Comparison of ENCODE assay signal across 24 cellular contexts in the genomic region with DNA sequence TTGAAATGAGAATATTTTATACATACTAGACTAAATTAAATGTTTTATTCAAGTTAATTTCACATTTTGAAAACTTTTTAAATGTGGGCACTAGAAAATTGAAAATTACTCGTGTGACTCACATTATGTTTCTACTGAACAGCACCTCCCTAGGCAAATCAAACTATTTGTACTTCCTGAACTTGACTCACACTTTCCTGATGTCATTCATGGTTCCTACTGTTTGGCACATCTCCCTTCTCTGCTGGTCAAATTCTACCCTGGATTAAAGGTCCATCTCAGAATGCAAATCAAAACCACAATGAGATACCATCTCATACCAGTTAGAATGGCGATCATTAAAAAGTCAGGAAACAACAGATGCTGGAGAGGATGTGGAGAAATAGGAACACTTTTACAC. TPM values are rescaled to one million over a fixed set of nuclear protein-coding genes. Genes with fewer than 3 reads are reported as not detected.
DNase-seq lines count a peak whose midpoint lies in the region; ATAC-seq and TF ChIP-seq lines count a peak whose summit lies in the region.
"Had no signal": no experiment of that assay in that cellular context is flagged by ENCODE, and none has a peak within 500 bp of the region (broad histone marks: within the 10 kb centered on the region; RNA-seq: fewer than 3 reads in every experiment).

No MANE protein-coding gene starts in this region.

- intact Hi-C loops in PC-3 (cut with micrococcal nuclease): no loop called here

- H3K9ac ChIP-seq in GM23248 (no peak overlapping the region), PC-3 (ENCODE audit: low read length) (no peak overlapping the region)
- H3K9ac ChIP-seq: BLaER1 had no signal

- H3K9me2 ChIP-seq in GM23248 (ENCODE audit: insufficient read depth) (no peaks in the 10 kb centered on the region), PC-3 (replicated peaks; ENCODE audit: low read length) (no peaks in the 10 kb centered on the region)

- ATAC-seq in PC-3 (no peak), GM18517 (IDR thresholded peaks at IDR 0.05; ENCODE audit: unreplicated experiment) (no peak), HG02571 (IDR thresholded peaks at IDR 0.05; ENCODE audit: unreplicated experiment) (no peak)
- ATAC-seq: activated CD4-positive, alpha-beta T cell treated with anti-CD3 and anti-CD28 coated beads for 36 hours; activated CD8-positive, alpha-beta memory T cell treated with anti-CD3 and anti-CD28 coated beads, Interleukin-2, amount 10 ng/mL, durations not matched to agents 7 days and 5 days had no signal

- H3F3A ChIP-seq in GM23248 (ENCODE audit: insufficient read depth) (peaks cover 33% of the 10 kb centered on the region; the same call in 1 of the 2 replicates), PC-3 (ENCODE audit: low read length, unreplicated experiment) (no peaks in the 10 kb centered on the region)

- no peak overlapping the region for H3K4me2 ChIP-seq in GM23248 (ENCODE audit: unreplicated experiment)
- no peak overlapping the region for H3K4me2 ChIP-seq in PC-3 (ENCODE audit: low read length)
- H3K4me2 ChIP-seq: BLaER1 had no signal

- DNase-seq in GM23248: peak; percentile 91
- peak; percentile 28 for DNase-seq in PC-3
- peak; percentile 83 for DNase-seq in epithelial cell of esophagus (ENCODE audit: low read depth)
- DNase-seq in retinal pigment epithelial cell (ENCODE audit: low read depth): peak; percentile 62
- DNase-seq in D341Med (ENCODE audit: low spot score): no peak
- no peak for DNase-seq in H7
- DNase-seq: activated CD4-positive, alpha-beta T cell treated with anti-CD3 and anti-CD28 coated beads for 36 hours; activated CD8-positive, alpha-beta memory T cell treated with anti-CD3 and anti-CD28 coated beads, Interleukin-2, amount 10 ng/mL, durations not matched to agents 7 days and 5 days; effector CD8-positive, alpha-beta T cell; foreskin melanocyte; KG1; NCI-H1105; NCI-H774; nephron progenitor cell; stimulated activated CD8-positive, alpha-beta memory T cell treated with anti-CD3 and anti-CD28 coated beads, Interleukin-4, amount 100 ng/mL, for 48 hours; T-helper 9 cell had no signal

- no peaks in the 10 kb centered on the region for H4K20me1 ChIP-seq in GM23248 (ENCODE audit: insufficient read depth)
- no peaks in the 10 kb centered on the region for H4K20me1 ChIP-seq in PC-3 (ENCODE audit: low read length)
- H4K20me1 ChIP-seq: BLaER1 had no signal

- H3K27me3 ChIP-seq in GM23248 (replicated peaks; ENCODE audit: insufficient read depth) (no peaks in the 10 kb centered on the region), PC-3 (ENCODE audit: low read length) (no peaks in the 10 kb centered on the region), H7 (ENCODE audit: control insufficient read depth, insufficient read depth, low read length) (no peaks in the 10 kb centered on the region)
- H3K27me3 ChIP-seq: BLaER1, suprapubic skin had no signal

- H3K27ac ChIP-seq in GM23248 (no peak overlapping the region), PC-3 (ENCODE audit: low read length) (no peak overlapping the region)
- H3K27ac ChIP-seq: BLaER1, prostate gland, SK-N-MC, suprapubic skin had no signal

- H3K4me3 ChIP-seq in GM23248 (no peak overlapping the region), PC-3 (ENCODE audit: low read length) (no peak overlapping the region), epithelial cell of esophagus (ENCODE audit: low read length) (no peak overlapping the region), retinal pigment epithelial cell (ENCODE audit: low read length) (no peak overlapping the region), H7 (ENCODE audit: insufficient read depth, low read depth, low read length) (no peak overlapping the region)
- H3K4me3 ChIP-seq: BLaER1, prostate gland, SK-N-MC, suprapubic skin had no signal

- no peaks in the 10 kb centered on the region for H3K79me2 ChIP-seq in GM23248 (ENCODE audit: insufficient read depth)
- H3K79me2 ChIP-seq in PC-3 (ENCODE audit: low read length): no peaks in the 10 kb centered on the region

- H3K36me3 ChIP-seq in GM23248 (ENCODE audit: low read depth) (no peaks in the 10 kb centered on the region), PC-3 (ENCODE audit: low read depth, low read length) (no peaks in the 10 kb centered on the region), H7 (replicated peaks; ENCODE audit: control insufficient read depth, insufficient read depth, low read length) (no peaks in the 10 kb centered on the region)
- H3K36me3 ChIP-seq: BLaER1, prostate gland, suprapubic skin had no signal

- H3K4me1 ChIP-seq in GM23248 (ENCODE audit: insufficient read depth): peaks cover 24% of the 10 kb centered on the region
- H3K4me1 ChIP-seq in PC-3 (ENCODE audit: insufficient read depth, low read length): no peaks in the 10 kb centered on the region
- H3K4me1 ChIP-seq: BLaER1, prostate gland, suprapubic skin had no signal

- CTCF ChIA-PET in PC-3 (lab: Charles Lee): no interaction called here

- no peaks in the 10 kb centered on the region for H3K9me3 ChIP-seq in GM23248 (ENCODE audit: low read depth)
- no peaks in the 10 kb centered on the region for H3K9me3 ChIP-seq in PC-3 (ENCODE audit: low read length)
- H3K9me3 ChIP-seq: BLaER1, prostate gland, suprapubic skin had no signal

- in situ Hi-C loops in GM23248 (cut with MboI): no loop called here

- POLR2A ChIA-PET in PC-3 (lab: Charles Lee; ENCODE audit: unreplicated experiment): no interaction called here

- 8% methylated on average over 2 of the region's 2 CpGs for WGBS in GM23248 (ENCODE audit: low coverage in 1 of 2, low lambda C conversion rate in 2 of 2, missing lambda C conversion rate in 2 of 2), 2 experiments

- no peak for TF ChIP-seq CTCF in PC-3 (conservative IDR thresholded peaks at IDR 0.05; ENCODE audit: low read depth, low read length)
- TF ChIP-seq CTCF in epithelial cell of esophagus (IDR thresholded peaks at IDR 0.05; ENCODE audit: insufficient read depth, low read depth, low read length, missing control alignments): no peak
- no peak for TF ChIP-seq CTCF in retinal pigment epithelial cell (conservative IDR thresholded peaks at IDR 0.05; ENCODE audit: low read depth, low read length)

- no peak overlapping the region for H2AFZ ChIP-seq in GM23248
- no peak overlapping the region for H2AFZ ChIP-seq in PC-3 (ENCODE audit: low read length)

- BruUV-seq in PC-3 (replicated peaks; lab: Mats Ljungman, UMichigan): no TSS peak

RNA-seq across cellular contexts. Expression of gene LHCGR, which starts 16.7 kb away (rescaled TPM):
- not detected in 2 replicates for total RNA-seq in GM23248 (2014; rRNA removed; shearing (Covaris generic))
- not detected in 2 replicates for polyA plus RNA-seq in GM23248 (2016; fragmentation: Nextera tagmentation; extraction: Ambion mirVana)
- not detected in 2 replicates for total RNA-seq in PC-3 (2014; rRNA removed)
- total RNA-seq in H7 (2014; rRNA removed; shearing (Covaris generic)): 0.22 TPM in 1 of 2 replicates, not detected in the other
- total RNA-seq: activated CD4-positive, alpha-beta T cell treated with anti-CD3 and anti-CD28 coated beads for 36 hours; activated CD8-positive, alpha-beta memory T cell treated with anti-CD3 and anti-CD28 coated beads, Interleukin-2, amount 10 ng/mL, durations not matched to agents 7 days and 5 days; activated T-helper 2 cell treated with anti-CD3 and anti-CD28 coated beads, Interferon-gamma antibody, Interleukin-2, Interleukin-4, amounts not matched to agents 10 μg/mL and 5 μg/mL and 100 μg/mL, durations not matched to agents 14 hours and 24 hours and 36 hours; kidney epithelial cell; suprapubic skin had no signal

Comparison
In these comparisons a context has a peak if more than half of its experiments do, and no peak if none do; other contexts are left out.
1. DNase-seq: peak in GM23248 (single experiment), PC-3 (single experiment), epithelial cell of esophagus (single experiment) and retinal pigment epithelial cell (single experiment); none in D341Med (single experiment) and H7 (single experiment).